ENCODE assay signal across 15 cellular contexts in the genomic region with DNA sequence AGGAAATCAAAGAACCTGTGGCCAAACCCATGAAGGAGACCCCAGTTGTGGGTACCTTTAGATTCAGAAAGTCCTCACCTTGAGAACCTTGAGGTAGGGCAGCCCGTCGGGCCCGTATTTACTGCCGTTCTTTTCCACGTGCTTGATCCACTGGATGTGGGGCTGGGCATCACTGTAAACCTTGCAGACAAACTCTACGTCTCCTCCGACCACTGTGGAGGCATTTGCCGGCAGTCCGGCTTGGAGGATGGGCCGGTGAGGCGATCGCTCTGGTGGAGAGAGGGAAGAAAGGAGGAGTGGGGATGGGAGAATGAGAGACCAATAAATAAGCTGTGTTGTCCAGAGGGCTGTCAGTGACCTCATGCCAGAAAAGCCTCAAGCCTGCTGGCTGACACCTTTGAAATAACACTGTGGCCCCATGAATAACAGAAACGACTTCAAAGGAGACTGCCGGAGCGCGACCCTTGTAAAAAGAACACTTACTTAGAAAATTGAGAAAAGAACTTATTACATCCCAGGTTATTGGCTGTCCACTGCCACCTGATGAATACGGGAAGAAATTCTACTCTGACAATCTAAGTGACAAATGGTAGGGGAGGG.
"Had no signal": no experiment of that assay in that cellular context is flagged by ENCODE, and none has a peak within 500 bp of the region (broad histone marks: within the 10 kb centered on the region; RNA-seq: fewer than 3 reads in every experiment).

No MANE protein-coding gene starts in this region.

- H3K4me1 Mint-ChIP-seq: activated naive CD4-positive, alpha-beta T cell treated with anti-CD3 and anti-CD28 coated beads, Interleukin-2, amount 50 U/mL, for 24 hours; memory B cell; stimulated activated naive CD8-positive, alpha-beta T cell treated with anti-CD3 and anti-CD28 coated beads, Interleukin-15, amount 100 ng/mL, for 72 hours had no signal

- H3K9me3 ChIP-seq: left ventricle myocardium inferior, pancreas, right atrium auricular region had no signal

- H3K36me3 Mint-ChIP-seq: activated naive CD4-positive, alpha-beta T cell treated with anti-CD3 and anti-CD28 coated beads, Interleukin-2, amount 50 U/mL, for 24 hours; memory B cell had no signal

- H3K9me3 Mint-ChIP-seq: activated naive CD4-positive, alpha-beta T cell treated with anti-CD3 and anti-CD28 coated beads, Interleukin-2, amount 50 U/mL, for 24 hours; neural crest cell; stimulated activated naive CD8-positive, alpha-beta T cell treated with anti-CD3 and anti-CD28 coated beads, Interleukin-15, amount 100 ng/mL, for 72 hours had no signal

- ATAC-seq: activated CD4-positive, CD25-positive, alpha-beta regulatory T cell treated with anti-CD3 and anti-CD28 coated beads, Interleukin-2, amount 50 U/mL, for 24 hours; foreskin keratinocyte; pancreas; stimulated activated naive CD8-positive, alpha-beta T cell treated with anti-CD3 and anti-CD28 coated beads, Interleukin-15, amount 100 ng/mL, for 72 hours; T-helper 17 cell had no signal

- H3K36me3 ChIP-seq: left ventricle myocardium inferior, pancreas, right atrium auricular region had no signal

- H3K27me3 Mint-ChIP-seq: memory B cell; stimulated activated naive CD8-positive, alpha-beta T cell treated with anti-CD3 and anti-CD28 coated beads, Interleukin-15, amount 100 ng/mL, for 72 hours; T-helper 17 cell had no signal

- H3K4me1 ChIP-seq: left ventricle myocardium inferior had no signal

- H3K4me3 ChIP-seq: left ventricle myocardium inferior, pancreas, right atrium auricular region, skin epidermis had no signal

- H3K4me3 Mint-ChIP-seq: activated naive CD4-positive, alpha-beta T cell treated with anti-CD3 and anti-CD28 coated beads, Interleukin-2, amount 50 U/mL, for 24 hours; memory B cell; neural crest cell; stimulated activated naive CD8-positive, alpha-beta T cell treated with anti-CD3 and anti-CD28 coated beads, Interleukin-15, amount 100 ng/mL, for 72 hours; T-helper 17 cell had no signal

- H3K27ac Mint-ChIP-seq: activated naive CD4-positive, alpha-beta T cell treated with anti-CD3 and anti-CD28 coated beads, Interleukin-2, amount 50 U/mL, for 24 hours; memory B cell; stimulated activated naive CD8-positive, alpha-beta T cell treated with anti-CD3 and anti-CD28 coated beads, Interleukin-15, amount 100 ng/mL, for 72 hours; T-helper 17 cell had no signal

- DNase-seq: activated effector memory CD4-positive, alpha-beta T cell treated with Interleukin-2 at 50 U/mL for 16 hours; activated T-cell treated with anti-CD3 and anti-CD28 coated beads, Interleukin-2, amount 50 U/mL, for 1 hour; amniotic stem cell; foreskin keratinocyte; left ventricle myocardium inferior; pancreas; stimulated activated CD4-positive, alpha-beta T cell treated with anti-CD3 and anti-CD28 coated beads, Interleukin-4, amount 100 ng/mL, for 4 hours; stimulated activated naive CD8-positive, alpha-beta T cell treated with anti-CD3 and anti-CD28 coated beads, Interleukin-15, amount 100 ng/mL, for 72 hours; T-helper 17 cell had no signal

- H3K27me3 ChIP-seq: foreskin keratinocyte, pancreas, right atrium auricular region had no signal

- H3K27ac ChIP-seq: foreskin keratinocyte, left ventricle myocardium inferior, pancreas, right atrium auricular region, skin epidermis had no signal
